ENCODE assay signal across 33 cellular contexts in the genomic region with DNA sequence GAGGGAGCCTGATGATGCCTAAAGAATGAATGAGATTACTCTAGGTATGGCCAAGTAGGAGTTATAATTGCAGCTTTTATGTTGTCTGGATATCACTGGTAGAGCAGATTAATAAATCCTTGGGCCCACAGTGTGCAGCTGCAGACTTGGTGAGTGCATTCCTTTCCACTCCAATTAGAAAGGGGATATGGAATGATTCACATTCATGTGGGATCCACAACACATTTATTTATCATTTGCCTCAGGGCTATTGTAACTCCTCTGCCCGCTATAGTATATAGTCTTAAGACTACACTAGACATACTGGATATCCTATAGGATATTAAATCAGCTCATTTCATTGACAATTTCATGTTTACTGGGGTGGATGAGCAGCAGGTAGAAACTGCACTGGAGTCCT. TPM values are rescaled to one million over a fixed set of nuclear protein-coding genes. Genes with fewer than 3 reads are reported as not detected.
"Had no signal": no experiment of that assay in that cellular context is flagged by ENCODE, and none has a peak within 500 bp of the region (broad histone marks: within the 10 kb centered on the region; RNA-seq: fewer than 3 reads in every experiment).

No MANE protein-coding gene starts in this region.

- FAIRE-seq: endothelial cell of umbilical vein, kidney had no signal

- H3K36me3 Mint-ChIP-seq: naive thymus-derived CD4-positive, alpha-beta T cell; neural progenitor cell had no signal

- H3K4me1 ChIP-seq: esophagus squamous epithelium, gastrocnemius medialis, left lung, neural progenitor cell, parathyroid adenoma, right lobe of liver, suprapubic skin, transverse colon, upper lobe of right lung, uterus had no signal

- DNase-seq: dermis blood vessel endothelial cell; effector memory CD4-positive, alpha-beta T cell; erythroblast; esophagus squamous epithelium; gastrocnemius medialis; head of caudate nucleus; kidney; left cardiac atrium; left lung; mesendoderm; midbrain; naive thymus-derived CD4-positive, alpha-beta T cell; right lobe of liver; stimulated activated CD4-positive, alpha-beta T cell treated with anti-CD3 and anti-CD28 coated beads, Interleukin-12 subunit alpha, Interleukin-12 subunit beta, amount 100 ng/mL, for 4 hours; stimulated activated CD4-positive, alpha-beta T cell treated with anti-CD3 and anti-CD28 coated beads, Interleukin-1b, Interleukin-23, amount 100 ng/mL, for 48 hours; stimulated activated CD4-positive, alpha-beta T cell treated with anti-CD3 and anti-CD28 coated beads, Interleukin-4, amount 100 ng/mL, for 1 hour; stimulated activated CD8-positive, alpha-beta memory T cell treated with anti-CD3 and anti-CD28 coated beads, Interleukin-4, amount 100 ng/mL, for 48 hours; stimulated activated naive CD4-positive, alpha-beta T cell; stimulated activated naive CD8-positive, alpha-beta T cell treated with anti-CD3 and anti-CD28 coated beads, Interleukin-15, amount 100 ng/mL, for 72 hours; transverse colon; upper lobe of right lung; uterus had no signal

- H3K27ac Mint-ChIP-seq: naive thymus-derived CD4-positive, alpha-beta T cell; nephron; neural progenitor cell; progenitor cell of endocrine pancreas; stimulated activated naive CD8-positive, alpha-beta T cell treated with anti-CD3 and anti-CD28 coated beads, Interleukin-15, amount 100 ng/mL, for 72 hours had no signal

- H3K9me3 ChIP-seq: esophagus squamous epithelium, gastrocnemius medialis, left lung, right lobe of liver, suprapubic skin, transverse colon, upper lobe of right lung, uterus had no signal

- H3K27me3 ChIP-seq: neural progenitor cell, right lobe of liver, suprapubic skin, transverse colon, uterus had no signal

- H3K79me2 ChIP-seq: parathyroid adenoma had no signal

- H3K36me3 ChIP-seq: esophagus squamous epithelium, gastrocnemius medialis, left lung, neural progenitor cell, right lobe of liver, suprapubic skin, transverse colon, upper lobe of right lung, uterus had no signal

- H3K9me3 Mint-ChIP-seq: nephron; neural progenitor cell; stimulated activated naive CD8-positive, alpha-beta T cell treated with anti-CD3 and anti-CD28 coated beads, Interleukin-15, amount 100 ng/mL, for 72 hours had no signal

- H3K27ac ChIP-seq: coronary artery, esophagus squamous epithelium, gastrocnemius medialis, left lung, neural progenitor cell, parathyroid adenoma, right lobe of liver, suprapubic skin, transverse colon, upper lobe of right lung, uterus had no signal

- H3K4me1 Mint-ChIP-seq: nephron; neural progenitor cell; stimulated activated naive CD8-positive, alpha-beta T cell treated with anti-CD3 and anti-CD28 coated beads, Interleukin-15, amount 100 ng/mL, for 72 hours had no signal

- H3K4me3 Mint-ChIP-seq: nephron; neural progenitor cell; stimulated activated naive CD8-positive, alpha-beta T cell treated with anti-CD3 and anti-CD28 coated beads, Interleukin-15, amount 100 ng/mL, for 72 hours had no signal

- H3K4me3 ChIP-seq: coronary artery, esophagus squamous epithelium, gastrocnemius medialis, left lung, neural progenitor cell, right lobe of liver, smooth muscle cell, suprapubic skin, transverse colon, upper lobe of right lung, uterus had no signal

- H3K9ac ChIP-seq: neural progenitor cell, parathyroid adenoma had no signal

- H3K4me2 ChIP-seq: neural progenitor cell, smooth muscle cell had no signal

- ATAC-seq: gastrocnemius medialis; left cardiac atrium; naive thymus-derived CD4-positive, alpha-beta T cell; right lobe of liver; stimulated activated naive CD8-positive, alpha-beta T cell treated with anti-CD3 and anti-CD28 coated beads, Interleukin-15, amount 100 ng/mL, for 72 hours; upper lobe of right lung had no signal

- H2AFZ ChIP-seq: neural progenitor cell, parathyroid adenoma had no signal

RNA-seq across cellular contexts. Expression of a gene that starts 11.6 kb away (rescaled TPM):
- total RNA-seq: dermis blood vessel endothelial cell, gastrocnemius medialis, glomerular endothelial cell, lung microvascular endothelial cell, osteoblast, transverse colon had no signal
- polyA plus RNA-seq: endothelial cell of umbilical vein had no signal
